10 cellular contexts compared by ENCODE assay signal in genomic region chr3:89312141-89312540, GRCh38.
"Had no signal": no experiment of that assay in that cellular context is flagged by ENCODE, and none has a peak within 500 bp of the region (broad histone marks: within the 10 kb centered on the region; RNA-seq: fewer than 3 reads in every experiment).

No MANE protein-coding gene starts in this region.

- H3K9me3 ChIP-seq: HAP-1 had no signal

- H3K4me3 ChIP-seq: GM23248, GM23338, HAP-1 had no signal

- H3K9ac ChIP-seq: GM23248 had no signal

- DNase-seq: GM23248, GOT3, H7, H9, HCEC 1CT, HFFc6 had no signal

- H3K27ac ChIP-seq: GM23248 had no signal

- H3K4me1 ChIP-seq: HAP-1 had no signal

- H3K4me2 ChIP-seq: GM23338 had no signal

- H2AFZ ChIP-seq: GM23248, GM23338 had no signal

- FAIRE-seq: H54 had no signal

- ATAC-seq: GM23338, HCT116 had no signal

- H3K36me3 ChIP-seq: HAP-1 had no signal
